8 cellular contexts compared by ENCODE assay signal in the genomic region with DNA sequence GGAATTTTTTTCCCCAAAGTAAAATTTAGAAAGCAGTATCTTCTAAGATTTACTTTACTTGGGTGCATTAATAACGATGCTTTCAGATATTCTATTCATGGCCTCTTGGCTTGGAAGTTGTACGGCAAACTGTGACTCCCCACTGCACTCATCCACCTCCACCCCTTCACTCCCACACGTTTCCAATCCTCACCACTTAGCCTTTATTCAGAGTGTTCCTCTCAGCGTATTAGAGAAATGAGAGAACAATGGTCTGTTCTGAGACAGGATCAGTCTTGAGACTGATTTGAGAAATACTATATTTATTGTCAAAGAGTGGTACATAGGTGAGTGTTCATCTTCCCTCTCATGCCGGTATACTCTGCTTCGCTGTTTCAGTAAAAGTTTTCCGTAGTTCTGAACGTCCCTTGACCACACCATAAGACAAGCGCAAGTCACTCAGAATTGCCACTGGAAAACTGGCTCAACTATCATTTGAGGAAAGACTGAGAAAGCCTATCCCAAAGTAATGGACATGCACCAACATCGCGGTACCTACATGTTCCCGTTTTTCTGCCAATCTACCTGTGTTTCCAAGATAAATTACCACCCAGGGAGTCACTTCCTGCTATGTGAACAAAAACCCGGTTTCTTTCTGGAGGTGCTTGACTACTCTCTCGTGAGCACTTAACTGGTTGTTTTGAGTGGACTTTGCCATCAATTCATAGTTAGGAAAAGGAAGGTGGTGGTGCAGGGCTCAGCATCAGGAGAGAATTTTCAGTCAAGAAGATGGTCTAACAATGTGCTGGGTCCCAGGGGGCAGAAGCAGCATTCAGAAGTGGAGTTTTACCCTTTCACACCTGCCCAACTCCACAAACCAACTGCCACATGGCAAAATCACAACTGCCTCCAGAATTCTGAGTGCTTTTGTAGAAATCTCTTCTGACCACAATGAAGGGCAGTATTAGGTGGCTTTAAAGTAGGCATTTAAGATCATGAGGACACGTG.
DNase-seq lines count a peak whose midpoint lies in the region; ATAC-seq and TF ChIP-seq lines count a peak whose summit lies in the region.

No MANE protein-coding gene starts in this region.

- DNase-seq in DND-41 (peak; percentile 41), NCI-H2029 treated with DMSO at 0.1 percent for 48 hours (lab: John Stamatoyannopoulos, UW) (peak; percentile 98), epithelial cell of esophagus (ENCODE audit: low read depth) (no peak), cortex of kidney (lab: John Stamatoyannopoulos, UW) (no peak), RPMI8226 (no peak)

- H3K79me2 ChIP-seq in DND-41 (ENCODE audit: insufficient read depth, low read length) (peaks cover 69% of the 10 kb centered on the region), parathyroid adenoma (no peaks in the 10 kb centered on the region)

- peak overlapping the region; percentile 92 for H3K4me2 ChIP-seq in DND-41 (ENCODE audit: insufficient read depth, low read length)
- H3K4me2 ChIP-seq in parathyroid adenoma (ENCODE audit: low read length), result peak overlapping the region; percentile 85

- peaks cover 3% of the 10 kb centered on the region; the same call in 1 of the 2 replicates for H4K20me1 ChIP-seq in DND-41 (ENCODE audit: insufficient read depth, low read length)

- H3K27ac ChIP-seq in DND-41 (ENCODE audit: low read length) (peak overlapping the region; percentile 87), parathyroid adenoma (no peak overlapping the region)

- peaks cover 72% of the 10 kb centered on the region for H3K4me1 ChIP-seq in DND-41 (ENCODE audit: insufficient read depth, low read length)
- peaks cover 3% of the 10 kb centered on the region for H3K4me1 ChIP-seq in parathyroid adenoma

- TF ChIP-seq CTCF in DND-41 (IDR thresholded peaks at IDR 0.05; ENCODE audit: borderline replicate concordance, extremely low read depth, low read length, poor library complexity, severe bottlenecking) (no peak), epithelial cell of esophagus (IDR thresholded peaks at IDR 0.05; ENCODE audit: insufficient read depth, low read depth, low read length, missing control alignments) (no peak), parathyroid adenoma (IDR thresholded peaks at IDR 0.05) (no peak)

- H2AFZ ChIP-seq in DND-41 (ENCODE audit: low read depth, low read length) (peak overlapping the region; percentile 80; the same call in 1 of the 2 replicates), parathyroid adenoma (peak overlapping the region; percentile 78)

- ATAC-seq in DND-41 (ENCODE audit: insufficient read depth, low read depth), result 0 out of 3 replicates have a peak, but pooled peaks have one; percentile 4
- ATAC-seq in GM18498 (IDR thresholded peaks at IDR 0.05; ENCODE audit: unreplicated experiment), result no peak
- no peak for ATAC-seq in GM19023 (IDR thresholded peaks at IDR 0.05; ENCODE audit: unreplicated experiment)

- peaks cover 11% of the 10 kb centered on the region for H3K36me3 ChIP-seq in DND-41 (ENCODE audit: insufficient read depth, low read length)
- no peaks in the 10 kb centered on the region for H3K36me3 ChIP-seq in parathyroid adenoma (ENCODE audit: control insufficient read depth, insufficient read depth, low read length)

- H3K27me3 ChIP-seq in DND-41 (ENCODE audit: insufficient read depth, low read length, poor library complexity) (no peaks in the 10 kb centered on the region), parathyroid adenoma (ENCODE audit: control insufficient read depth, insufficient read depth, low read length) (no peaks in the 10 kb centered on the region)

- H3K9ac ChIP-seq in DND-41 (ENCODE audit: low read depth, low read length), result peak overlapping the region; percentile 71
- no peak overlapping the region for H3K9ac ChIP-seq in parathyroid adenoma

- H3K9me3 ChIP-seq in DND-41 (ENCODE audit: insufficient read depth, low read length, severe bottlenecking), result no peaks in the 10 kb centered on the region
- no peaks in the 10 kb centered on the region for H3K9me3 ChIP-seq in parathyroid adenoma (ENCODE audit: control insufficient read depth, low read length)

- peak overlapping the region; percentile 47 to 87 for H3K4me3 ChIP-seq in DND-41 (ENCODE audit: low read depth in 1 of 2, low read length in 2 of 2)
- H3K4me3 ChIP-seq in epithelial cell of esophagus (ENCODE audit: low read length), result peak overlapping the region; percentile 94
- H3K4me3 ChIP-seq in parathyroid adenoma (ENCODE audit: low read depth, low read length), result no peak overlapping the region

Comparison
In these comparisons a context has a peak if more than half of its experiments do, and no peak if none do; other contexts are left out.
1. DNase-seq: peak in DND-41 (single experiment) and NCI-H2029 treated with DMSO at 0.1 percent for 48 hours (single experiment); none in epithelial cell of esophagus (single experiment), cortex of kidney (single experiment) and RPMI8226 (single experiment).